ENCODE assay signal across 8 cellular contexts in genomic region chr4:122584517-122584916, GRCh38. TPM values are rescaled to one million over a fixed set of nuclear protein-coding genes. Genes with fewer than 3 reads are reported as not detected.
DNase-seq lines count a peak whose midpoint lies in the region; ATAC-seq, FAIRE-seq and TF ChIP-seq lines count a peak whose summit lies in the region.

No MANE protein-coding gene starts in this region.

- no peak overlapping the region for H3K4me3 Mint-ChIP-seq in astrocyte (ENCODE audit: unreplicated experiment)

- peak overlapping the region; percentile 34 for H3K27ac ChIP-seq in astrocyte (ENCODE audit: low read depth, low read length)

- no peaks in the 10 kb centered on the region for H3K36me3 ChIP-seq in astrocyte (ENCODE audit: insufficient read depth, low read length)

- FAIRE-seq in astrocyte (lab: Jason Lieb, UNC): peak; percentile 98

- peaks cover 22% of the 10 kb centered on the region for H3K4me1 Mint-ChIP-seq in astrocyte (ENCODE audit: low read depth, unreplicated experiment)

- no peaks in the 10 kb centered on the region for H3K9me3 Mint-ChIP-seq in astrocyte (ENCODE audit: unreplicated experiment)

- H3K4me1 ChIP-seq in astrocyte (ENCODE audit: insufficient read depth, low read length): peaks cover 5% of the 10 kb centered on the region

- H3K27ac Mint-ChIP-seq in astrocyte (ENCODE audit: unreplicated experiment): peak overlapping the region; percentile 87

- peak overlapping the region; percentile 38 for H2AFZ ChIP-seq in astrocyte (ENCODE audit: low read depth, low read length)

- H3K36me3 Mint-ChIP-seq in astrocyte (ENCODE audit: low read depth, unreplicated experiment): no peaks in the 10 kb centered on the region

- H3K4me3 ChIP-seq in astrocyte (ENCODE audit: insufficient read depth, low read depth, low read length): no peak overlapping the region

- no peaks in the 10 kb centered on the region for H3K27me3 Mint-ChIP-seq in astrocyte (ENCODE audit: low read depth, unreplicated experiment)

- no peaks in the 10 kb centered on the region for H3K27me3 ChIP-seq in astrocyte (ENCODE audit: insufficient read depth, low read length)

- ATAC-seq in GM19025 (IDR thresholded peaks at IDR 0.05; ENCODE audit: low read depth, unreplicated experiment): peak; percentile 73
- peak; percentile 54 for ATAC-seq in HG03520 (IDR thresholded peaks at IDR 0.05; ENCODE audit: unreplicated experiment)
- no peak for ATAC-seq in GM18498 (IDR thresholded peaks at IDR 0.05; ENCODE audit: unreplicated experiment)

- no peaks in the 10 kb centered on the region for H4K20me1 ChIP-seq in astrocyte (ENCODE audit: insufficient read depth, low read length)

- DNase-seq in astrocyte (ENCODE audit: low read depth) (peak; percentile 81), pons (ENCODE audit: low spot score) (peak; percentile 96), NCI-H1417 (lab: John Stamatoyannopoulos, UW) (no peak), NCI-H146 (lab: John Stamatoyannopoulos, UW) (no peak), mucosa of gallbladder (ENCODE audit: low spot score) (no peak)

- no peaks in the 10 kb centered on the region for H3K79me2 ChIP-seq in astrocyte (ENCODE audit: insufficient read depth, low read length)

- no peak overlapping the region for H3K9ac ChIP-seq in astrocyte (ENCODE audit: low read length)

- no peaks in the 10 kb centered on the region for H3K9me3 ChIP-seq in astrocyte (ENCODE audit: insufficient read depth, low read depth, low read length)

- no peak for TF ChIP-seq CTCF in astrocyte (IDR thresholded peaks at IDR 0.05; ENCODE audit: insufficient read depth, low read depth, low read length)

- H3K4me2 ChIP-seq in astrocyte (ENCODE audit: low read length): peak overlapping the region; percentile 66

RNA-seq across cellular contexts. Expression of gene IL21, which starts 36.3 kb away (rescaled TPM):
- total RNA-seq in astrocyte: not detected in 2 replicates
- total RNA-seq in mucosa of gallbladder: not detected

Comparison
In these comparisons a context has a peak if more than half of its experiments do, and no peak if none do; other contexts are left out.
1. DNase-seq: peak in astrocyte (single experiment) and pons (single experiment); none in NCI-H1417 (0 of 3), NCI-H146 (single experiment) and mucosa of gallbladder (single experiment).